Comparison of ENCODE assay signal across 33 cellular contexts in the genomic region with DNA sequence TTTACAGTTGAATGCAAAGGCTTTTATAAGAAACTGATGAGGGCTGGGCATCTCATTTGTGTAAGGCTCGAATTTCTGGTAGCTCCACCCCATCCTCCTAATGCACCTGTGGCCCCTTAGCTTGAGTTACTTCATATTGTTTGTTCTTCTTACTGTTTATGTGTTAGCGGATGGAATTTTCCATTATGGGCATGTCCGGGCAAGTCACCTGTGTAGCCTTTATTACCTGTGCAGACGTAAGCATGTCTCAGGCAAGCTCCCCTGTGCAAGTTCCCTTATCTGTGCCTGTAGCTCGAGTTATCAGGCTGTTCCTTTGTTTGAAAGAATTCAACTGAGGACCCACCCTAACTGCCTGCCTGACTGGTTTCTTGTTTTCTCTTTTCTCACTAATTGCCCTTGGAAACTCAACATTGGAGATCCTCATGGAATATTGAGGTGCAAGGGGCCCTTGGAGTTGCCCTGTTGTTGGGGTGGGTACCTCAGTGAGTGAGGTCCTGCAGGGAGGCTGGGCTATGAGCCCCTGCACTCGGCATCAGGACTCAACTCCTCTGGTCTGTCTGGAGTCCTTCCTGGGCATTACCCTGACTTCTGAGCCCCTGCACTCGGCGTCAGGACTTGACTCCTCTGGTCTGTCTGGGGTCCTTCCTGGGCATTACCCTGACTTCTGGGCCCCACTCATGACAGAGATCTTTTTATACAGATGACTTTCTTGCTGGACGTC.
DNase-seq lines count a peak whose midpoint lies in the region; ATAC-seq, FAIRE-seq and TF ChIP-seq lines count a peak whose summit lies in the region.
"Had no signal": no experiment of that assay in that cellular context is flagged by ENCODE, and none has a peak within 500 bp of the region (broad histone marks: within the 10 kb centered on the region; RNA-seq: fewer than 3 reads in every experiment).

No MANE protein-coding gene starts in this region.

- peak overlapping the region; percentile 73 for H2BK120ac ChIP-seq in H1 (replicated peaks; ENCODE audit: low read depth, low read length)

- H3K27ac Mint-ChIP-seq in type B pancreatic cell: peak overlapping the region; percentile 91
- H3K27ac Mint-ChIP-seq: activated CD8-positive, alpha-beta T cell treated with anti-CD3 and anti-CD28 coated beads for 36 hours; B cell; CD4-positive, alpha-beta memory T cell had no signal

- H3K4me2 ChIP-seq in HepG2 (ENCODE audit: low read depth, low read length): no peak overlapping the region
- H3K4me2 ChIP-seq in H1 (ENCODE audit: insufficient read depth in 1 of 2, low read depth in 2 of 2, low read length in 2 of 2): no peak overlapping the region

- H3K18ac ChIP-seq in H1 (ENCODE audit: extremely low read depth, low read length): no peak overlapping the region

- no peak for TF ChIP-seq POLR2A in HepG2 (IDR thresholded peaks at IDR 0.05; ENCODE audit: insufficient read depth in 1 of 2, low read depth in 2 of 2, low read length in 2 of 2)
- TF ChIP-seq POLR2A in right lobe of liver (IDR thresholded peaks at IDR 0.05): no peak
- no peak for TF ChIP-seq POLR2A in H1 (IDR thresholded peaks at IDR 0.05; ENCODE audit: control extremely low read depth in 1 of 2, low read depth in 2 of 2, low read length in 2 of 2)
- TF ChIP-seq POLR2A in sigmoid colon (IDR thresholded peaks at IDR 0.05): no peak

- H2AFZ ChIP-seq in HepG2 (ENCODE audit: low read length) (no peak overlapping the region), H1 (ENCODE audit: low read length) (no peak overlapping the region)

- in situ Hi-C loops in HepG2 (cut with HindIII; ENCODE audit: extremely low pct_ligation_motif_present, low pct_unique_long_range_greater_than_20kb): no loop called here

- TF ChIP-seq CTCF in HepG2 (CRISPR knock-in tag; IDR thresholded peaks at IDR 0.05): no peak
- TF ChIP-seq CTCF in right lobe of liver (IDR thresholded peaks at IDR 0.05): no peak
- TF ChIP-seq CTCF in H1 (IDR thresholded peaks at IDR 0.05; ENCODE audit: control extremely low read depth in 1 of 3, insufficient read depth in 1 of 3, low read depth in 1 of 3, low read length in 3 of 3): no peak
- TF ChIP-seq CTCF in type B pancreatic cell (conservative IDR thresholded peaks at IDR 0.05): no peak
- no peak for TF ChIP-seq CTCF in sigmoid colon (IDR thresholded peaks at IDR 0.05)
- TF ChIP-seq CTCF in left ventricle myocardium inferior (IDR thresholded peaks at IDR 0.05; ENCODE audit: borderline replicate concordance): no peak

- BruUV-seq in HepG2 (replicated peaks; lab: Mats Ljungman, UMichigan): no TSS peak

- H3K4me3 ChIP-seq in HepG2 (replicated peaks in 1 of 3; ENCODE audit: insufficient read depth in 1 of 3, low read depth in 2 of 3, low read length in 3 of 3) (no peak overlapping the region), right lobe of liver (no peak overlapping the region), H1 (ENCODE audit: extremely low read depth in 1 of 4, insufficient read depth in 2 of 4, low read depth in 3 of 4, low read length in 4 of 4) (0 out of 8 replicates have a peak overlapping the region, but pooled peaks of 1 of the 4 experiments have one; percentile 3), sigmoid colon (no peak overlapping the region), left ventricle myocardium inferior (no peak overlapping the region)
- H3K4me3 ChIP-seq: Peyer's patch, stomach had no signal

- peak overlapping the region; percentile 48; the same call in 1 of the 2 replicates for H2BK20ac ChIP-seq in H1 (ENCODE audit: low read length)

- POLR2A ChIA-PET in HepG2 (lab: Yijun Ruan, JAX) (no interaction called here), H1 (lab: Charles Lee; ENCODE audit: partially characterized antibody) (no interaction called here)

- H4K20me1 ChIP-seq in HepG2 (ENCODE audit: insufficient read depth, low read length): no peaks in the 10 kb centered on the region
- no peaks in the 10 kb centered on the region for H4K20me1 ChIP-seq in H1 (replicated peaks in 1 of 2; ENCODE audit: control insufficient read depth in 1 of 2, insufficient read depth in 2 of 2, low read length in 2 of 2)

- H3K4ac ChIP-seq in H1 (replicated peaks; ENCODE audit: insufficient read length, low read depth, low read length): peak overlapping the region; percentile 65

- H2AK5ac ChIP-seq in H1 (ENCODE audit: low read depth, low read length): peak overlapping the region; percentile 77; the same call in 1 of the 2 replicates

- H4K5ac ChIP-seq in H1 (ENCODE audit: insufficient read length, low read depth, low read length): peak overlapping the region; percentile 55

- no peaks in the 10 kb centered on the region for H3K36me3 Mint-ChIP-seq in type B pancreatic cell
- H3K36me3 Mint-ChIP-seq: activated naive CD4-positive, alpha-beta T cell treated with anti-CD3 and anti-CD28 coated beads, Interleukin-2, amount 50 U/mL, for 72 hours; CD4-positive, alpha-beta memory T cell had no signal

- H4K8ac ChIP-seq in H1 (ENCODE audit: extremely low read depth, insufficient read depth, low read length): no peak overlapping the region; the same call in 1 of the 2 replicates

- no peak overlapping the region for H3K9ac ChIP-seq in HepG2 (ENCODE audit: insufficient read depth, low read depth, low read length)
- H3K9ac ChIP-seq in H1 (replicated peaks in 1 of 4; ENCODE audit: extremely low read depth in 1 of 4, low read depth in 3 of 4, low read length in 3 of 4): no peak overlapping the region

- no peak overlapping the region for H2BK12ac ChIP-seq in H1 (ENCODE audit: low read depth, low read length)

- ATAC-seq in HepG2 (no peak), right lobe of liver (no peak)
- ATAC-seq: activated CD8-positive, alpha-beta T cell treated with anti-CD3 and anti-CD28 coated beads for 36 hours; activated naive CD4-positive, alpha-beta T cell treated with anti-CD3 and anti-CD28 coated beads, Interleukin-2, amount 50 U/mL, for 72 hours; right cardiac atrium had no signal

- TF ChIP-seq RAD21 in HepG2 (CRISPR knock-in tag; IDR thresholded peaks at IDR 0.05) (no peak), H1 (IDR thresholded peaks at IDR 0.05 in 1 of 2, conservative IDR thresholded peaks at IDR 0.05 in 1 of 2; ENCODE audit: low read depth in 2 of 2, low read length in 2 of 2) (no peak)

- no peaks in the 10 kb centered on the region for H3K36me3 ChIP-seq in HepG2 (replicated peaks in 1 of 2; ENCODE audit: control insufficient read depth in 1 of 2, insufficient read depth in 2 of 2, low read length in 2 of 2)
- no peaks in the 10 kb centered on the region for H3K36me3 ChIP-seq in right lobe of liver
- peaks cover 0 to 4% (median 2%) of the 10 kb centered on the region in 4 experiments; a peak in 2 of 8 replicates for H3K36me3 ChIP-seq in H1 (ENCODE audit: control insufficient read depth in 2 of 4, insufficient read depth in 4 of 4, low read length in 3 of 4)
- H3K36me3 ChIP-seq in sigmoid colon: no peaks in the 10 kb centered on the region
- no peaks in the 10 kb centered on the region for H3K36me3 ChIP-seq in left ventricle myocardium inferior
- H3K36me3 ChIP-seq: Peyer's patch, stomach had no signal

- no peak overlapping the region for H2BK15ac ChIP-seq in H1 (ENCODE audit: low read length)

- H3K9me3 ChIP-seq in HepG2 (ENCODE audit: low read length): peaks cover 21% of the 10 kb centered on the region
- H3K9me3 ChIP-seq in right lobe of liver: no peaks in the 10 kb centered on the region
- H3K9me3 ChIP-seq in H1 (ENCODE audit: insufficient read depth in 2 of 2, low read depth in 1 of 2, low read length in 1 of 2): peaks cover 9 to 16% of the 10 kb centered on the region in 2 experiments
- peaks cover 0 to 6% (median 1%) of the 10 kb centered on the region in 4 donors for H3K9me3 ChIP-seq in sigmoid colon
- peaks cover 11% of the 10 kb centered on the region for H3K9me3 ChIP-seq in left ventricle myocardium inferior (replicated peaks)

- peaks cover 3% of the 10 kb centered on the region for H3K27me3 Mint-ChIP-seq in type B pancreatic cell

- H3K79me2 ChIP-seq in HepG2 (ENCODE audit: insufficient read depth, low read length): no peaks in the 10 kb centered on the region
- no peaks in the 10 kb centered on the region for H3K79me2 ChIP-seq in H1 (ENCODE audit: control insufficient read depth in 1 of 2, insufficient read depth in 2 of 2, low read length in 2 of 2)

- TF ChIP-seq EP300 in HepG2 (IDR thresholded peaks at IDR 0.05; ENCODE audit: low read depth in 2 of 2, low read length in 2 of 2) (no peak), HepG2 (CRISPR knock-in tag; IDR thresholded peaks at IDR 0.05; ENCODE audit: borderline replicate concordance) (no peak), H1 (IDR thresholded peaks at IDR 0.05; ENCODE audit: borderline replicate concordance in 1 of 2, low read depth in 2 of 2, low read length in 2 of 2) (no peak), sigmoid colon (IDR thresholded peaks at IDR 0.05) (no peak)

- H3K27me3 ChIP-seq in HepG2 (ENCODE audit: control insufficient read depth in 1 of 2, insufficient read depth in 2 of 2, low read length in 2 of 2): peaks cover 2 to 4% of the 10 kb centered on the region in 2 experiments; a peak in 3 of 5 replicates
- no peaks in the 10 kb centered on the region for H3K27me3 ChIP-seq in right lobe of liver
- H3K27me3 ChIP-seq in H1 (replicated peaks in 1 of 4; ENCODE audit: control insufficient read depth in 3 of 4, extremely low read depth in 1 of 4, insufficient read depth in 3 of 4, low read length in 3 of 4): no peaks in the 10 kb centered on the region
- no peaks in the 10 kb centered on the region for H3K27me3 ChIP-seq in sigmoid colon
- peaks cover 11% of the 10 kb centered on the region for H3K27me3 ChIP-seq in left ventricle myocardium inferior (ENCODE audit: low read depth)
- H3K27me3 ChIP-seq: Peyer's patch, stomach had no signal

- H3K27ac ChIP-seq in HepG2 (ENCODE audit: extremely low read length, insufficient read depth, low read length) (no peak overlapping the region), right lobe of liver (no peak overlapping the region), H1 (ENCODE audit: low read depth, low read length) (peak overlapping the region; percentile 26; the same call in 1 of the 2 replicates), sigmoid colon (no peak overlapping the region), left ventricle myocardium inferior (replicated peaks) (no peak overlapping the region)
- H3K27ac ChIP-seq: Peyer's patch, stomach had no signal

- no peak overlapping the region for H3K56ac ChIP-seq in H1 (replicated peaks; ENCODE audit: insufficient read length, low read depth, low read length)

- H2BK5ac ChIP-seq in H1 (ENCODE audit: low read depth, low read length): peak overlapping the region; percentile 88; the same call in 1 of the 2 replicates

- intact Hi-C loops in HepG2 (cut with micrococcal nuclease; ENCODE audit: unreplicated experiment): no loop called here
- intact Hi-C loops in right lobe of liver (cut with DNase I): no loop called here
- intact Hi-C loops in sigmoid colon (cut with DNase I): no loop called here
- intact Hi-C loops in left ventricle myocardium inferior (cut with micrococcal nuclease): no loop called here

- H3K4me3 Mint-ChIP-seq in type B pancreatic cell: peak overlapping the region; percentile 8
- H3K4me3 Mint-ChIP-seq: activated CD8-positive, alpha-beta T cell treated with anti-CD3 and anti-CD28 coated beads for 36 hours; B cell; CD4-positive, alpha-beta memory T cell had no signal

- H3K9me3 Mint-ChIP-seq in type B pancreatic cell: peaks cover 10% of the 10 kb centered on the region
- H3K9me3 Mint-ChIP-seq: activated naive CD4-positive, alpha-beta T cell treated with anti-CD3 and anti-CD28 coated beads, Interleukin-2, amount 50 U/mL, for 72 hours had no signal

- H3K23me2 ChIP-seq in H1 (ENCODE audit: low read depth, low read length): no peaks in the 10 kb centered on the region

- peak overlapping the region; percentile 88 for H4K91ac ChIP-seq in H1 (replicated peaks; ENCODE audit: insufficient read length, low read length)

- no peak for FAIRE-seq in HepG2 (lab: Jason Lieb, UNC)
- FAIRE-seq in H1 (lab: Jason Lieb, UNC): no peak
- FAIRE-seq: colon, D721Med, GM19239, kidney had no signal

- WGBS in HepG2 (ENCODE audit: low lambda C conversion rate): 45% methylated on average over 9 of the region's 9 CpGs
- 63% methylated on average over 8 of the region's 9 CpGs for WGBS in right lobe of liver (ENCODE audit: insufficient coverage, low coverage, low lambda C conversion rate, missing lambda C conversion rate)
- WGBS in H1 (ENCODE audit: extremely low coverage in 1 of 2, insufficient coverage in 1 of 2, insufficient read length in 1 of 2, insufficient replicate concordance in 2 of 2, low coverage in 1 of 2, low lambda C conversion rate in 2 of 2, missing lambda C conversion rate in 1 of 2), 2 experiments: 85% methylated on average over 9 of the region's 9 CpGs; no CpG with 5 or more reads in 1 of the 2 experiments
- 55 to 77% methylated on average over 9 of the region's 9 CpGs for whole genome bisulfite sequencing in sigmoid colon, 2 donors

- H3K23ac ChIP-seq in H1 (ENCODE audit: insufficient read length): no peak overlapping the region

- CTCF ChIA-PET in HepG2 (lab: Yijun Ruan, JAX; ENCODE audit: low intra/inter-chr PET ratio, low total read pairs): no interaction called here
- CTCF ChIA-PET in H1 (lab: Charles Lee; ENCODE audit: partially characterized antibody): no interaction called here

- no peaks in the 10 kb centered on the region for H3K79me1 ChIP-seq in H1 (ENCODE audit: low read depth, low read length)

- peaks cover 38% of the 10 kb centered on the region for H3K4me1 Mint-ChIP-seq in type B pancreatic cell (ENCODE audit: unreplicated experiment)
- H3K4me1 Mint-ChIP-seq: B cell; CD4-positive, alpha-beta memory T cell had no signal

- no peak for DNase-seq in HepG2 (ENCODE audit: low spot score)
- DNase-seq in right lobe of liver: no peak
- peak; percentile 34 for DNase-seq in NCI-H69 (lab: John Stamatoyannopoulos, UW)
- no peak for DNase-seq in H1 (ENCODE audit: low read depth in 1 of 2, low spot score in 2 of 2)
- no peak for DNase-seq in type B pancreatic cell (ENCODE audit: extremely low spot score, unreplicated experiment)
- no peak for DNase-seq in sigmoid colon
- no peak for DNase-seq in left ventricle myocardium inferior
- no peak for DNase-seq in effector CD8-positive, alpha-beta T cell (lab: John Stamatoyannopoulos, UW)
- DNase-seq: ACHN; activated CD8-positive, alpha-beta memory T cell treated with anti-CD3 and anti-CD28 coated beads, Interleukin-2, amount 50 U/mL, for 48 hours; activated CD8-positive, alpha-beta T cell treated with anti-CD3 and anti-CD28 coated beads for 36 hours; amygdala; CD4-positive, alpha-beta memory T cell; effector memory CD4-positive, alpha-beta T cell; foreskin fibroblast; head of caudate nucleus; kidney; midbrain; naive B cell; NCI-H1436 treated with DMSO at 0.1 percent for 48 hours; NCI-H2107; NCI-H524; Peyer's patch; posterior cingulate gyrus; right cardiac atrium; SIG-M5; stimulated activated CD8-positive, alpha-beta memory T cell treated with anti-CD3 and anti-CD28 coated beads, Interleukin-4, amount 100 ng/mL, for 48 hours; stomach had no signal

- H3K14ac ChIP-seq in H1 (ENCODE audit: insufficient read length): no peak overlapping the region

- H3K4me1 ChIP-seq in HepG2 (ENCODE audit: insufficient read depth, low read length) (no peaks in the 10 kb centered on the region), right lobe of liver (no peaks in the 10 kb centered on the region), H1 (replicated peaks in 1 of 4; ENCODE audit: control insufficient read depth in 3 of 4, insufficient read depth in 4 of 4, low read length in 3 of 4) (peaks cover 1 to 12% (median 8%) of the 10 kb centered on the region in 4 experiments; a peak in 4 of 7 replicates), sigmoid colon (peaks cover 0 to 9% (median 0%) of the 10 kb centered on the region in 4 donors), left ventricle myocardium inferior (no peaks in the 10 kb centered on the region)
- H3K4me1 ChIP-seq: Peyer's patch, stomach had no signal

Comparison
In these comparisons a context has a peak if more than half of its experiments do, and no peak if none do; other contexts are left out.
1. Of the 41 proteins assayed by ChIP-seq in both HepG2 and H1: peak only in HepG2: none; only in H1: KDM1A; in both: none; in neither: 40.